In the genomic region with DNA sequence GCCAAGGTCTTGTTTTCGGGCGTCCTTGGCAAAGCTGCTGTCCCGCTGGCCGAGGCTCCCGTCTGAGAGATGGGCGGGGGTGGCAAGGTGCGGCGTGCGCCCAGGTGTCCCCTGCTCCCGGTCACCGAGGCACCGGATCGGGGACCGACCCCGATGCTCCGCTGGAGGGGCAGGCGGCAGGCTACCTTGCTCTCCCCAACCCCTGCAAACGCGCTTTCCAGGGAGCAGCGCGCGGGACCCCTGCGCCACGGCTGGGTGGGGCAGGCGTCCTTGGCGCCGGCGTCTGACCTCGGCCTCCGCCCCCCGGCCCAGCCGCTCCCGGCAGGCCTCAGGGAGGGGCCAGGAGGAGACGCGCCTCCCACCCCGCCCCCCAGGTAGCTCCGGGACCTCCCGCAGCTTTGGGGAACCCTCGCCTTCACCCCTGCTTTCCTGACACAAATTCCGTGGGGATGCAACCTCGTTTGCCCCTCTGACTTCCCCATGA, we compare ENCODE assay signal across 8 cellular contexts. TPM values are rescaled to one million over a fixed set of nuclear protein-coding genes. Genes with fewer than 3 reads are reported as not detected.
DNase-seq lines count a peak whose midpoint lies in the region; ATAC-seq and TF ChIP-seq lines count a peak whose summit lies in the region.

No MANE protein-coding gene starts in this region.

- H3K4me3 ChIP-seq in hepatocyte = peak overlapping the region; percentile 63

- H3K36me3 ChIP-seq in hepatocyte (replicated peaks; ENCODE audit: insufficient read depth, low read depth) = no peaks in the 10 kb centered on the region

- 1% methylated on average over 26 of the region's 41 CpGs for WGBS in hepatocyte (ENCODE audit: low lambda C conversion rate, missing lambda C conversion rate)

- peak overlapping the region; percentile 63 for H2AFZ ChIP-seq in hepatocyte

- no peaks in the 10 kb centered on the region for H3K79me2 ChIP-seq in hepatocyte

- no peaks in the 10 kb centered on the region for H3K9me2 ChIP-seq in hepatocyte (replicated peaks; ENCODE audit: insufficient read depth)

- H4K20me1 ChIP-seq in hepatocyte (ENCODE audit: insufficient read depth, poor library complexity, severe bottlenecking) = no peaks in the 10 kb centered on the region

- DNase-seq in stimulated activated CD4-positive, alpha-beta T cell treated with anti-CD3 and anti-CD28 coated beads, Interleukin-4, amount 100 ng/mL, for 1 hour = peak; percentile 39
- no peak for DNase-seq in stimulated activated CD4-positive, alpha-beta T cell treated with anti-CD3 and anti-CD28 coated beads, Interleukin-4, amount 100 ng/mL, for 24 hours
- peak; percentile 68 for DNase-seq in activated CD8-positive, alpha-beta memory T cell treated with anti-CD3 and anti-CD28 coated beads, Interleukin-2, amount 50 U/mL, for 48 hours
- no peak for DNase-seq in hepatocyte (ENCODE audit: low spot score)
- peak; percentile 57 for DNase-seq in stimulated activated naive CD8-positive, alpha-beta T cell treated with anti-CD3 and anti-CD28 coated beads, Interleukin-15, Interleukin-2, amounts not matched to agents 100 U/mL and 50 U/mL, for 24 hours
- no peak for DNase-seq in HuH-7.5 (ENCODE audit: low spot score)
- no peak for DNase-seq in NCI-H82 (lab: John Stamatoyannopoulos, UW)

- peak; percentile 16 for ATAC-seq in stimulated activated naive CD8-positive, alpha-beta T cell treated with anti-CD3 and anti-CD28 coated beads, Interleukin-15, Interleukin-2, amounts not matched to agents 100 U/mL and 50 U/mL, for 24 hours
- ATAC-seq in GM18909 (IDR thresholded peaks at IDR 0.05; ENCODE audit: poor library complexity, unreplicated experiment) = no peak

- H3K4me2 ChIP-seq in hepatocyte = peak overlapping the region; percentile 99

- H3K27me3 ChIP-seq in hepatocyte = peaks cover 16% of the 10 kb centered on the region

- no peaks in the 10 kb centered on the region for H3K9me3 ChIP-seq in hepatocyte (ENCODE audit: low read depth)

- no peak for TF ChIP-seq CTCF in hepatocyte (IDR thresholded peaks at IDR 0.05; ENCODE audit: poor library complexity)

- peaks cover 29% of the 10 kb centered on the region for H3K4me1 ChIP-seq in hepatocyte (ENCODE audit: insufficient read depth)

- no peak overlapping the region for H3K27ac ChIP-seq in hepatocyte

RNA-seq across cellular contexts. Expression of gene N4BP3, which starts 0.6 kb away (rescaled TPM):
- 1.4 and 2.3 TPM in 2 replicates for total RNA-seq in hepatocyte
- 1.3 and 1.6 TPM in 2 replicates for polyA plus RNA-seq in hepatocyte

RNA-seq across cellular contexts. Expression of gene RMND5B, which starts 16.9 kb away (rescaled TPM):
- 24.6 and 27.2 TPM in 2 replicates for total RNA-seq in hepatocyte
- polyA plus RNA-seq in hepatocyte = 33.2 and 42.2 TPM in 2 replicates

RNA-seq across cellular contexts. Expression of gene NHP2, which starts 39.8 kb away (rescaled TPM):
- 178 and 188 TPM in 2 replicates for total RNA-seq in hepatocyte
- polyA plus RNA-seq in hepatocyte = 148 and 149 TPM in 2 replicates

Comparison
In these comparisons a context has a peak if more than half of its experiments do, and no peak if none do; other contexts are left out.
1. DNase-seq: peak in stimulated activated CD4-positive, alpha-beta T cell treated with anti-CD3 and anti-CD28 coated beads, Interleukin-4, amount 100 ng/mL, for 1 hour (single experiment), activated CD8-positive, alpha-beta memory T cell treated with anti-CD3 and anti-CD28 coated beads, Interleukin-2, amount 50 U/mL, for 48 hours (single experiment) and stimulated activated naive CD8-positive, alpha-beta T cell treated with anti-CD3 and anti-CD28 coated beads, Interleukin-15, Interleukin-2, amounts not matched to agents 100 U/mL and 50 U/mL, for 24 hours (single experiment); none in stimulated activated CD4-positive, alpha-beta T cell treated with anti-CD3 and anti-CD28 coated beads, Interleukin-4, amount 100 ng/mL, for 24 hours (single experiment), hepatocyte (single experiment), HuH-7.5 (single experiment) and NCI-H82 (single experiment).